10 cellular contexts compared by ENCODE assay signal in the genomic region with DNA sequence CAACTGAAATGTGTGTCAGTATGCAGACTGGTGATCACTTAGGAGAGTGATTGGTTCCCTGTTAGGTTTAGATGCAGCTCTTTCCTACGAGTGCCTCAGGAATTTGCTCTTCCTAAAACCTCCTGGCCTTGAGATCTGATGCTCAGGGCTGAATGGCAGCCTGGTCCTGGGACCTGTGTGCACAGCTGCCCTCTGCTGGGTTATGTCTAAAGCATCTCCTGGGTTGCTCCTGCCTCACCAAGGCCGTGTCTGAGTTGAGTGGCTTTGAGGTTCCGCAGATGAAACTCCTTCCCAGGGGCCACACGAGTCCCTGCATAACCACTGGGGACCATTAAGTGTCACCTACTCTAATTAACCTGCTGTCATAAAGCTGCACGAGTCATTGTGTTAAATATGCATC. TPM values are rescaled to one million over a fixed set of nuclear protein-coding genes. Genes with fewer than 3 reads are reported as not detected.
DNase-seq lines count a peak whose midpoint lies in the region; ATAC-seq, FAIRE-seq and TF ChIP-seq lines count a peak whose summit lies in the region.
"Had no signal": no experiment of that assay in that cellular context is flagged by ENCODE, and none has a peak within 500 bp of the region (broad histone marks: within the 10 kb centered on the region; RNA-seq: fewer than 3 reads in every experiment).

No MANE protein-coding gene starts in this region.

- H3K4me3 ChIP-seq in GM06990 (replicated peaks; ENCODE audit: low read depth, low read length), result no peak overlapping the region
- no peak overlapping the region for H3K4me3 ChIP-seq in Loucy (ENCODE audit: low read length, poor library complexity, severe bottlenecking)
- H3K4me3 ChIP-seq: adrenal gland had no signal

- H3K79me2 ChIP-seq in Loucy (ENCODE audit: insufficient read depth, low read length), result peaks cover 8% of the 10 kb centered on the region; the same call in 1 of the 2 replicates

- no peak overlapping the region for H3K9ac ChIP-seq in Loucy (ENCODE audit: low read depth, low read length, poor library complexity, severe bottlenecking)

- TF ChIP-seq POLR2A in GM12891 (IDR thresholded peaks at IDR 0.05; ENCODE audit: low read depth, low read length), result no peak

- DNase-seq in GM06990 (ENCODE audit: extremely low read depth, insufficient read length) (no peak), neural crest cell (ENCODE audit: low read depth, low spot score) (no peak), inferior parietal cortex (ENCODE audit: extremely low spot score) (no peak), NCI-H2196 (lab: John Stamatoyannopoulos, UW; ENCODE audit: unreplicated experiment) (no peak), GM12891 (ENCODE audit: insufficient read length, low spot score) (no peak)

- TF ChIP-seq CTCF in GM06990 (IDR thresholded peaks at IDR 0.05; ENCODE audit: insufficient read depth, low read length, poor library complexity, severe bottlenecking) (peak; percentile 43), Loucy (conservative IDR thresholded peaks at IDR 0.05; ENCODE audit: low read length) (peak; percentile 73), neural crest cell (conservative IDR thresholded peaks at IDR 0.05) (peak; percentile 49)

- H3K9me3 Mint-ChIP-seq in neural crest cell, result no peaks in the 10 kb centered on the region

- H4K20me1 ChIP-seq in Loucy (ENCODE audit: insufficient read depth, low read length, poor library complexity, severe bottlenecking), result no peaks in the 10 kb centered on the region

- no peak for FAIRE-seq in GM12891 (lab: Jason Lieb, UNC)

- no peak overlapping the region for H2AFZ ChIP-seq in Loucy (ENCODE audit: low read length)

- peak overlapping the region; percentile 82 for H3K27ac Mint-ChIP-seq in neural crest cell (ENCODE audit: unreplicated experiment)

- H3F3A ChIP-seq in Loucy (ENCODE audit: low read depth), result no peaks in the 10 kb centered on the region

- ATAC-seq in GM18870 (IDR thresholded peaks at IDR 0.05; ENCODE audit: unreplicated experiment), result no peak

- H3K27ac ChIP-seq in cingulate gyrus (ENCODE audit: low read depth, low read length), result peak overlapping the region; percentile 80
- H3K27ac ChIP-seq: adrenal gland, neutrophil had no signal

- H3K4me1 ChIP-seq in Loucy (ENCODE audit: insufficient read depth, low read length, poor library complexity, severe bottlenecking), result peaks cover 39% of the 10 kb centered on the region

- H3K4me2 ChIP-seq in Loucy (ENCODE audit: low read depth, low read length, poor library complexity, severe bottlenecking), result no peak overlapping the region

- no peaks in the 10 kb centered on the region for H3K27me3 Mint-ChIP-seq in neural crest cell (ENCODE audit: low read depth)

- H3K36me3 ChIP-seq in GM06990 (ENCODE audit: control insufficient read depth, insufficient read depth, low read length) (no peaks in the 10 kb centered on the region), Loucy (ENCODE audit: insufficient read depth, low read length) (peaks cover 58% of the 10 kb centered on the region; the same call in 1 of the 2 replicates)
- H3K36me3 ChIP-seq: adrenal gland had no signal

- no peaks in the 10 kb centered on the region; the same call in none of the 2 replicates for H3K27me3 ChIP-seq in GM06990 (replicated peaks; ENCODE audit: control insufficient read depth, insufficient read depth, low read length)
- no peaks in the 10 kb centered on the region for H3K27me3 ChIP-seq in Loucy (ENCODE audit: insufficient read depth, low read length, poor library complexity, severe bottlenecking)
- H3K27me3 ChIP-seq: adrenal gland, neutrophil had no signal

- H3K36me3 Mint-ChIP-seq in neural crest cell (ENCODE audit: low read depth), result peaks cover 10% of the 10 kb centered on the region

- peaks cover 2% of the 10 kb centered on the region for H3K4me1 Mint-ChIP-seq in neural crest cell

- H3K9me3 ChIP-seq in Loucy (ENCODE audit: insufficient read depth, low read depth, low read length), result no peaks in the 10 kb centered on the region
- H3K9me3 ChIP-seq: adrenal gland, neutrophil had no signal

- no peaks in the 10 kb centered on the region for H3K9me2 ChIP-seq in Loucy (replicated peaks; ENCODE audit: low read depth, low read length)

- H3K4me3 Mint-ChIP-seq in neural crest cell, result no peak overlapping the region

TF ChIP-seq in GM12891, 5 proteins besides CTCF, POLR2A, EP300 and RAD21:
- TF ChIP-seq PAX5 (IDR thresholded peaks at IDR 0.05; ENCODE audit: insufficient read depth, low read length, severe bottlenecking), result no peak
- no peak for TF ChIP-seq TAF1 (IDR thresholded peaks at IDR 0.05; ENCODE audit: low read depth, low read length)

RNA-seq across cellular contexts. Expression of gene MVB12B, which starts 59.5 kb away (rescaled TPM):
- total RNA-seq in neural crest cell, result 65.5 and 68.1 TPM in 2 replicates
- not detected for polyA plus RNA-seq in GM12891 (2012; ENCODE audit: low read depth, missing spikeins)
